Comparison of ENCODE assay signal across 11 cellular contexts in genomic region chr7:20193242-20193777, GRCh38. TPM values are rescaled to one million over a fixed set of nuclear protein-coding genes. Genes with fewer than 3 reads are reported as not detected.
DNase-seq lines count a peak whose midpoint lies in the region; ATAC-seq and TF ChIP-seq lines count a peak whose summit lies in the region.
"Had no signal": no experiment of that assay in that cellular context is flagged by ENCODE, and none has a peak within 500 bp of the region (broad histone marks: within the 10 kb centered on the region; RNA-seq: fewer than 3 reads in every experiment).

No MANE protein-coding gene starts in this region.

- no peak overlapping the region for H3K9ac ChIP-seq in SK-N-SH
- no peak overlapping the region for H3K9ac ChIP-seq in mammary epithelial cell (ENCODE audit: insufficient read depth, low read length)

- CTCF ChIA-PET in SK-N-SH (lab: Yijun Ruan, JAX) (interaction anchor here (1.3 kb wide), 1 partner anchor 71 kb away, joined by 3 read pairs; no protein-coding TSS in a partner anchor), mammary epithelial cell (lab: Charles Lee; ENCODE audit: low non-redundant PET) (no interaction called here)

- H2AFZ ChIP-seq in SK-N-SH (ENCODE audit: low read depth) = peak overlapping the region; percentile 10; the same call in 1 of the 2 replicates
- no peak overlapping the region for H2AFZ ChIP-seq in mammary epithelial cell (ENCODE audit: low read depth, low read length)

- H3K4me1 ChIP-seq in SK-N-SH (ENCODE audit: control insufficient read depth in 1 of 2, insufficient read depth in 2 of 2, low read depth in 1 of 2, low read length in 1 of 2) (no peaks in the 10 kb centered on the region), uterus (no peaks in the 10 kb centered on the region), mammary epithelial cell (ENCODE audit: insufficient read depth, low read length) (no peaks in the 10 kb centered on the region)

- no peaks in the 10 kb centered on the region for H4K20me1 ChIP-seq in SK-N-SH (ENCODE audit: insufficient read depth)
- no peaks in the 10 kb centered on the region for H4K20me1 ChIP-seq in mammary epithelial cell (ENCODE audit: insufficient read depth, low read length)

- no peak for TF ChIP-seq POLR2A in uterus (IDR thresholded peaks at IDR 0.05)

- in situ Hi-C loops in mammary epithelial cell (cut with MboI; ENCODE audit: low sequenced_read_pairs in 2 of 2) = no loop called here

- no peak for DNase-seq in SK-N-SH
- peak; percentile 37 for DNase-seq in M059J (ENCODE audit: low read depth)
- no peak for DNase-seq in uterus
- DNase-seq in mammary epithelial cell = no peak
- DNase-seq in NCI-H2107 (lab: John Stamatoyannopoulos, UW) = no peak
- DNase-seq in NAMALWA (ENCODE audit: low spot score) = no peak
- DNase-seq: activated T-cell treated with anti-CD3 and anti-CD28 coated beads, Interleukin-2, amount 50 U/mL, for 4 hours; dermis blood vessel endothelial cell; ovary had no signal

- no peaks in the 10 kb centered on the region for H3K9me2 ChIP-seq in SK-N-SH

- intact Hi-C loops in uterus (cut with DNase I; ENCODE audit: low total_unique reads) = no loop called here
- intact Hi-C loops in mammary epithelial cell (cut with micrococcal nuclease) = no loop called here

- no TSS peak for BruUV-seq in mammary epithelial cell (replicated peaks; lab: Mats Ljungman, UMichigan)

- TF ChIP-seq CTCF in SK-N-SH (IDR thresholded peaks at IDR 0.05) (no peak), uterus (IDR thresholded peaks at IDR 0.05) (no peak), mammary epithelial cell (conservative IDR thresholded peaks at IDR 0.05 in 1 of 2, IDR thresholded peaks at IDR 0.05 in 1 of 2; ENCODE audit: extremely low read depth in 1 of 2, insufficient read depth in 1 of 2, low read depth in 1 of 2, low read length in 2 of 2) (no peak)

- no peak for TF ChIP-seq RAD21 in SK-N-SH (IDR thresholded peaks at IDR 0.05; ENCODE audit: low read length)

- dilution Hi-C loops in mammary epithelial cell (cut with HindIII; ENCODE audit: low sequenced_read_pairs) = no loop called here

- no peaks in the 10 kb centered on the region for H3K27me3 ChIP-seq in SK-N-SH (ENCODE audit: insufficient read depth)
- H3K27me3 ChIP-seq in uterus = no peaks in the 10 kb centered on the region
- H3K27me3 ChIP-seq in mammary epithelial cell (ENCODE audit: insufficient read depth, low read length) = no peaks in the 10 kb centered on the region
- H3K27me3 ChIP-seq: ovary had no signal

- H3K4me3 ChIP-seq in SK-N-SH (ENCODE audit: low read depth in 2 of 2, low read length in 1 of 2) = no peak overlapping the region
- no peak overlapping the region for H3K4me3 ChIP-seq in uterus
- H3K4me3 ChIP-seq in mammary epithelial cell (replicated peaks in 1 of 3; ENCODE audit: insufficient read depth in 1 of 3, low read depth in 2 of 3, low read length in 3 of 3) = no peak overlapping the region
- H3K4me3 ChIP-seq: ovary had no signal

- no peak for TF ChIP-seq EP300 in SK-N-SH (IDR thresholded peaks at IDR 0.05; ENCODE audit: borderline replicate concordance in 1 of 2, low read depth in 1 of 2, low read length in 1 of 2)

- H3K4me2 ChIP-seq in SK-N-SH (no peak overlapping the region), mammary epithelial cell (ENCODE audit: insufficient read depth, low read depth, low read length) (no peak overlapping the region)

- H3K79me2 ChIP-seq in SK-N-SH (ENCODE audit: insufficient read depth) (no peaks in the 10 kb centered on the region), mammary epithelial cell (ENCODE audit: insufficient read depth, low read length) (no peaks in the 10 kb centered on the region)

- H3F3A ChIP-seq in SK-N-SH (replicated peaks; ENCODE audit: insufficient read depth) = no peaks in the 10 kb centered on the region

- POLR2A ChIA-PET in SK-N-SH (lab: Yijun Ruan, JAX) = no interaction called here

- H3K27ac ChIP-seq in SK-N-SH (ENCODE audit: low read depth in 2 of 2, low read length in 1 of 2) (no peak overlapping the region), uterus (peak overlapping the region; percentile 73 to 80), mammary epithelial cell (ENCODE audit: insufficient read depth, low read depth, low read length) (no peak overlapping the region)
- H3K27ac ChIP-seq: ovary had no signal

- H3K9me3 ChIP-seq in SK-N-SH = no peaks in the 10 kb centered on the region
- no peaks in the 10 kb centered on the region for H3K9me3 ChIP-seq in uterus
- no peaks in the 10 kb centered on the region for H3K9me3 ChIP-seq in mammary epithelial cell (replicated peaks; ENCODE audit: insufficient read depth, low read length)
- H3K9me3 ChIP-seq: ovary had no signal

- WGBS in SK-N-SH (ENCODE audit: low lambda C conversion rate) = 78% methylated on average over 1 of the region's 1 CpG
- WGBS in mammary epithelial cell (ENCODE audit: low coverage, missing lambda C conversion rate) = 89% methylated on average over 1 of the region's 1 CpG

- ATAC-seq in SK-N-SH treated with all-trans-retinoic acid at 6 μM for 48 hours (no peak), HG02840 (IDR thresholded peaks at IDR 0.05; ENCODE audit: low FRiP score, unreplicated experiment) (peak; percentile 60)
- ATAC-seq: activated T-cell treated with anti-CD3 and anti-CD28 coated beads, Interleukin-2, amount 50 U/mL, for 4 hours had no signal

- H3K36me3 ChIP-seq in SK-N-SH (replicated peaks in 1 of 2; ENCODE audit: control insufficient read depth in 1 of 2, insufficient read depth in 2 of 2, low read length in 1 of 2) (no peaks in the 10 kb centered on the region), uterus (no peaks in the 10 kb centered on the region), mammary epithelial cell (ENCODE audit: insufficient read depth, low read length) (no peaks in the 10 kb centered on the region)
- H3K36me3 ChIP-seq: ovary had no signal

TF ChIP-seq in SK-N-SH, 30 proteins besides CTCF, POLR2A, EP300 and RAD21 (continues in another document):
- TF ChIP-seq YY1 (IDR thresholded peaks at IDR 0.05; ENCODE audit: low read depth) (no peak), MXI1 (IDR thresholded peaks at IDR 0.05; ENCODE audit: low read depth, low read length) (no peak), GABPA (IDR thresholded peaks at IDR 0.05; ENCODE audit: low read depth) (no peak), USF2 (IDR thresholded peaks at IDR 0.05; ENCODE audit: borderline replicate concordance, low read depth, low read length) (no peak), CHD2 (IDR thresholded peaks at IDR 0.05; ENCODE audit: low read length, partially characterized antibody) (no peak), EZH2phosphoT487 (IDR thresholded peaks at IDR 0.05; ENCODE audit: borderline replicate concordance, low read depth) (no peak), TEAD4 (IDR thresholded peaks at IDR 0.05; ENCODE audit: borderline replicate concordance, insufficient read depth) (no peak), USF1 (IDR thresholded peaks at IDR 0.05; ENCODE audit: borderline replicate concordance, low read depth) (no peak), JUND (IDR thresholded peaks at IDR 0.05) (no peak), FOXM1 (IDR thresholded peaks at IDR 0.05; ENCODE audit: low read depth) (no peak)

TF ChIP-seq in SK-N-SH treated with all-trans-retinoic acid at 6 μM for 48 hours, 23 proteins besides CTCF, POLR2A, EP300 and RAD21 (continues in another document):
- TF ChIP-seq ZNF8 (CRISPR knock-in tag; IDR thresholded peaks at IDR 0.05) (no peak), RARB (CRISPR knock-in tag; IDR thresholded peaks at IDR 0.05) (no peak), OSR1 (CRISPR knock-in tag; IDR thresholded peaks at IDR 0.05) (no peak), POU6F1 (CRISPR knock-in tag; IDR thresholded peaks at IDR 0.05; ENCODE audit: borderline replicate concordance, low read depth) (no peak), ZFP3 (CRISPR knock-in tag; IDR thresholded peaks at IDR 0.05) (no peak), ZC3H10 (CRISPR knock-in tag; IDR thresholded peaks at IDR 0.05) (no peak), TCF4 (CRISPR knock-in tag; IDR thresholded peaks at IDR 0.05; ENCODE audit: borderline replicate concordance) (no peak), BACH2 (CRISPR knock-in tag; IDR thresholded peaks at IDR 0.05; ENCODE audit: borderline replicate concordance) (no peak), ARNTL (CRISPR knock-in tag; IDR thresholded peaks at IDR 0.05; ENCODE audit: borderline replicate concordance, low read depth) (no peak), PATZ1 (CRISPR knock-in tag; IDR thresholded peaks at IDR 0.05; ENCODE audit: borderline replicate concordance) (no peak), ZNF565 (CRISPR knock-in tag; conservative IDR thresholded peaks at IDR 0.05; ENCODE audit: low read depth) (no peak)

RNA-seq across cellular contexts. Expression of gene MACC1, which starts 23.9 kb away (rescaled TPM):
- not detected in 2 replicates for polyA plus RNA-seq in SK-N-SH (2012; rRNA removed)
- polyA plus RNA-seq in SK-N-SH (2012; cell fraction: cytosol; rRNA removed) = not detected in 2 replicates
- polyA plus RNA-seq in SK-N-SH (2012; cell fraction: nucleus; rRNA removed) = not detected in 2 replicates
- 0.07 and 0.15 TPM in 2 replicates for total RNA-seq in M059J (2014; rRNA removed; shearing (Covaris generic))
- total RNA-seq in uterus = 10 to 100 TPM in 1 of 4 donors, 1 to 10 TPM in 2, not detected in 1; 1.0 to 23.9 (median 1.5) TPM
- total RNA-seq in mammary epithelial cell = 1 to 10 TPM; 3.0 to 3.2 TPM
- polyA plus RNA-seq in mammary epithelial cell = 0.51 TPM
- polyA minus RNA-seq in mammary epithelial cell = not detected

Comparison
In these comparisons a context has a peak if more than half of its experiments do, and no peak if none do; other contexts are left out.
1. H3K27ac ChIP-seq: peak in uterus (2 of 2); none in SK-N-SH (0 of 2) and mammary epithelial cell (single experiment).